ENCODE assay signal across 8 cellular contexts in genomic region chr2:40488927-40489677, GRCh38. TPM values are rescaled to one million over a fixed set of nuclear protein-coding genes. Genes with fewer than 3 reads are reported as not detected.
DNase-seq lines count a peak whose midpoint lies in the region; ATAC-seq and TF ChIP-seq lines count a peak whose summit lies in the region.

No MANE protein-coding gene starts in this region.

- no peaks in the 10 kb centered on the region for H3K36me3 ChIP-seq in KOPT-K1 (ENCODE audit: insufficient read depth, low read length)

- H3K4me3 Mint-ChIP-seq in naive thymus-derived CD8-positive, alpha-beta T cell: peak overlapping the region; percentile 53 to 84 (median 76)

- H3K9me3 ChIP-seq in KOPT-K1 (ENCODE audit: insufficient read depth, low read length, poor library complexity, severe bottlenecking): no peaks in the 10 kb centered on the region

- H3K27ac ChIP-seq in KOPT-K1 (ENCODE audit: low read depth, low read length, poor library complexity, severe bottlenecking): peak overlapping the region; percentile 69
- H3K27ac ChIP-seq in coronary artery: peak overlapping the region; percentile 6 to 63
- no peak overlapping the region for H3K27ac ChIP-seq in substantia nigra (ENCODE audit: low read depth, low read length, poor library complexity, severe bottlenecking)

- POLR2A ChIA-PET in naive thymus-derived CD8-positive, alpha-beta T cell (lab: Charles Lee): no interaction called here

- peaks cover 0 to 8% (median 2%) of the 10 kb centered on the region in 9 donors for H3K9me3 Mint-ChIP-seq in naive thymus-derived CD8-positive, alpha-beta T cell

- peak overlapping the region in 6 of 10 donors; percentile 3 to 80 (median 49) for H3K27ac Mint-ChIP-seq in naive thymus-derived CD8-positive, alpha-beta T cell

- H3K4me3 ChIP-seq in coronary artery: peak overlapping the region; percentile 69

- peaks cover 2 to 25% (median 17%) of the 10 kb centered on the region in 4 donors for H3K4me1 Mint-ChIP-seq in naive thymus-derived CD8-positive, alpha-beta T cell

- H3K36me3 Mint-ChIP-seq in naive thymus-derived CD8-positive, alpha-beta T cell: peaks cover 0 to 1% (median 0%) of the 10 kb centered on the region in 3 donors

- no peak for TF ChIP-seq CTCF in coronary artery (IDR thresholded peaks at IDR 0.05)

- no peak for ATAC-seq in naive thymus-derived CD8-positive, alpha-beta T cell

- H3K27me3 Mint-ChIP-seq in naive thymus-derived CD8-positive, alpha-beta T cell: no peaks in the 10 kb centered on the region

- DNase-seq in CD1c-positive myeloid dendritic cell (ENCODE audit: extremely low spot score) (peak; percentile 41), coronary artery (ENCODE audit: low spot score) (no peak), substantia nigra (lab: John Stamatoyannopoulos, UW) (no peak), putamen (ENCODE audit: low spot score) (no peak), iPS-NIHi7 (ENCODE audit: extremely low spot score) (no peak), DMS114 treated with DMSO at 0.1 percent for 48 hours (lab: John Stamatoyannopoulos, UW; ENCODE audit: unreplicated experiment) (no peak)
- peak in 2 of 10 donors; percentile 2 to 5 for DNase-seq in naive thymus-derived CD8-positive, alpha-beta T cell

RNA-seq across cellular contexts. Expression of gene SLC8A1, which starts 37.2 kb away (rescaled TPM):
- under 1 TPM; 0.22 to 0.34 TPM for total RNA-seq in naive thymus-derived CD8-positive, alpha-beta T cell
- polyA plus RNA-seq in naive thymus-derived CD8-positive, alpha-beta T cell: not detected
